Comparison of ENCODE assay signal across 19 cellular contexts in the genomic region with DNA sequence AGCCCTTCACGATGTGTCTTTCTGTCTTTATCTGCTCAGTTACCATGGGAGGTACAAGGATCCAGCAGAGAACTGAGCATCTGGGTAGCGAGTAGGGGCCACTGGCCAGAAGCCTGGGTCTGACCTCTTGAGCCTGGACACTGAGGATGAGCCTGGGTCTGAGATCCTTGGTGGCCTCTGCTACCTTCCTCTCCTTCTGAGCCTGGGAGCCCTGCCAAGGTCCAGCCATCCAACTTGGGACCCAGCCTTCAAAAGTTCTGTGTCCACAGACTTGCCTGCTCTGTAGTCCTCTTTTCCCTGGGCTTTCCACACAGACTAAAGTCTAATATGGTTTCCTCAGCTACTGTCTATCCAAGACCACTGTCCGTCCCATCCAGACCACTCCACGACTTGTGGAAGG.
DNase-seq lines count a peak whose midpoint lies in the region; ATAC-seq and TF ChIP-seq lines count a peak whose summit lies in the region.
"Had no signal": no experiment of that assay in that cellular context is flagged by ENCODE, and none has a peak within 500 bp of the region (broad histone marks: within the 10 kb centered on the region; RNA-seq: fewer than 3 reads in every experiment).

No MANE protein-coding gene starts in this region.

- H3K4me3 ChIP-seq in breast epithelium (no peak overlapping the region), mammary epithelial cell (replicated peaks in 1 of 3; ENCODE audit: insufficient read depth in 1 of 3, low read depth in 2 of 3, low read length in 3 of 3) (no peak overlapping the region), esophagus squamous epithelium (no peak overlapping the region), suprapubic skin (no peak overlapping the region)
- H3K4me3 ChIP-seq: A549, GM23338 had no signal

- H3K27me3 ChIP-seq in breast epithelium (no peaks in the 10 kb centered on the region), mammary epithelial cell (ENCODE audit: insufficient read depth, low read length) (no peaks in the 10 kb centered on the region), esophagus squamous epithelium (no peaks in the 10 kb centered on the region), suprapubic skin (no peaks in the 10 kb centered on the region)

- H3K9me3 ChIP-seq in breast epithelium = no peaks in the 10 kb centered on the region
- H3K9me3 ChIP-seq in mammary epithelial cell (replicated peaks; ENCODE audit: insufficient read depth, low read length) = no peaks in the 10 kb centered on the region
- no peaks in the 10 kb centered on the region for H3K9me3 ChIP-seq in esophagus squamous epithelium
- H3K9me3 ChIP-seq in suprapubic skin = no peaks in the 10 kb centered on the region
- H3K9me3 ChIP-seq: A549 had no signal

- 80% methylated on average over 4 of the region's 4 CpGs for WGBS in mammary epithelial cell (ENCODE audit: low coverage, missing lambda C conversion rate)
- WGBS in esophagus squamous epithelium, 2 donors = 49 to 66% methylated on average over 2 of the region's 4 CpGs
- 71% methylated on average over 4 of the region's 4 CpGs for WGBS in suprapubic skin

- DNase-seq in breast epithelium (ENCODE audit: low spot score in 2 of 2) (no peak), mammary epithelial cell (no peak), esophagus squamous epithelium (lab: John Stamatoyannopoulos, UW) (no peak), suprapubic skin (ENCODE audit: low spot score in 2 of 2) (no peak), NCI-H1105 treated with DMSO at 0.1 percent for 48 hours (lab: John Stamatoyannopoulos, UW) (no peak), NCI-H2081 treated with DMSO at 0.1 percent for 48 hours (lab: John Stamatoyannopoulos, UW) (no peak)
- DNase-seq: AML-193; CD4-positive, alpha-beta memory T cell; DMS153; DMS79; GDM1; H7; HFFc6 had no signal

- no peaks in the 10 kb centered on the region for H3K4me1 ChIP-seq in breast epithelium
- H3K4me1 ChIP-seq in mammary epithelial cell (ENCODE audit: insufficient read depth, low read length) = peaks cover 31% of the 10 kb centered on the region
- H3K4me1 ChIP-seq in esophagus squamous epithelium = peaks cover 6 to 52% (median 27%) of the 10 kb centered on the region in 3 donors
- peaks cover 30% of the 10 kb centered on the region for H3K4me1 ChIP-seq in suprapubic skin
- H3K4me1 ChIP-seq: A549 had no signal

- TF ChIP-seq POLR2A in breast epithelium (IDR thresholded peaks at IDR 0.05) (no peak), esophagus squamous epithelium (IDR thresholded peaks at IDR 0.05) (no peak), suprapubic skin (IDR thresholded peaks at IDR 0.05) (no peak)

- no TSS peak for BruUV-seq in mammary epithelial cell (replicated peaks; lab: Mats Ljungman, UMichigan)

- peaks cover 2% of the 10 kb centered on the region for H3K79me2 ChIP-seq in mammary epithelial cell (ENCODE audit: insufficient read depth, low read length)

- CTCF ChIA-PET in mammary epithelial cell (lab: Charles Lee; ENCODE audit: low non-redundant PET) = no interaction called here

- H3K9ac ChIP-seq in mammary epithelial cell (ENCODE audit: insufficient read depth, low read length) = no peak overlapping the region

- peak overlapping the region; percentile 26 to 66 for H3K27ac ChIP-seq in breast epithelium
- H3K27ac ChIP-seq in mammary epithelial cell (ENCODE audit: insufficient read depth, low read depth, low read length) = no peak overlapping the region
- peak overlapping the region; percentile 58 to 79 (median 75) for H3K27ac ChIP-seq in esophagus squamous epithelium
- H3K27ac ChIP-seq in suprapubic skin = peak overlapping the region; percentile 40
- H3K27ac ChIP-seq: 22Rv1, A549, C4-2B had no signal

- H4K20me1 ChIP-seq in mammary epithelial cell (ENCODE audit: insufficient read depth, low read length) = no peaks in the 10 kb centered on the region

- H3K36me3 ChIP-seq in breast epithelium (no peaks in the 10 kb centered on the region), mammary epithelial cell (ENCODE audit: insufficient read depth, low read length) (no peaks in the 10 kb centered on the region), esophagus squamous epithelium (peaks cover 3 to 78% (median 4%) of the 10 kb centered on the region in 3 donors), suprapubic skin (peaks cover 50% of the 10 kb centered on the region)

- in situ Hi-C loops in mammary epithelial cell (cut with MboI; ENCODE audit: low sequenced_read_pairs in 2 of 2) = no loop called here

- TF ChIP-seq CTCF in breast epithelium (IDR thresholded peaks at IDR 0.05) (no peak), mammary epithelial cell (conservative IDR thresholded peaks at IDR 0.05 in 1 of 2, IDR thresholded peaks at IDR 0.05 in 1 of 2; ENCODE audit: extremely low read depth in 1 of 2, insufficient read depth in 1 of 2, low read depth in 1 of 2, low read length in 2 of 2) (no peak), esophagus squamous epithelium (IDR thresholded peaks at IDR 0.05) (no peak), suprapubic skin (IDR thresholded peaks at IDR 0.05) (no peak)

- no peak overlapping the region for H2AFZ ChIP-seq in mammary epithelial cell (ENCODE audit: low read depth, low read length)
- H2AFZ ChIP-seq: GM23338 had no signal

- no peak for TF ChIP-seq EP300 in suprapubic skin (IDR thresholded peaks at IDR 0.05)

- ATAC-seq in HG03442 (IDR thresholded peaks at IDR 0.05; ENCODE audit: unreplicated experiment) = no peak
- ATAC-seq: A549, GM23338, HCT116 had no signal

- H3K4me2 ChIP-seq in mammary epithelial cell (ENCODE audit: insufficient read depth, low read depth, low read length) = no peak overlapping the region
- H3K4me2 ChIP-seq: A549, GM23338 had no signal

- intact Hi-C loops in breast epithelium (cut with DNase I; ENCODE audit: low total_unique reads) = no loop called here
- intact Hi-C loops in mammary epithelial cell (cut with micrococcal nuclease) = no loop called here
- intact Hi-C loops in esophagus squamous epithelium (cut with DNase I) = no loop called here

- dilution Hi-C loops in mammary epithelial cell (cut with HindIII; ENCODE audit: low sequenced_read_pairs) = no loop called here
